Comparison of ENCODE assay signal across 9 cellular contexts in genomic region chr1:46223472-46223943, GRCh38. TPM values are rescaled to one million over a fixed set of nuclear protein-coding genes. Genes with fewer than 3 reads are reported as not detected.
DNase-seq lines count a peak whose midpoint lies in the region; ATAC-seq, FAIRE-seq and TF ChIP-seq lines count a peak whose summit lies in the region.
"Had no signal": no experiment of that assay in that cellular context is flagged by ENCODE, and none has a peak within 500 bp of the region (broad histone marks: within the 10 kb centered on the region; RNA-seq: fewer than 3 reads in every experiment).

No MANE protein-coding gene starts in this region.

- peak; percentile 49 for ATAC-seq in HG03565 (IDR thresholded peaks at IDR 0.05; ENCODE audit: unreplicated experiment)

- H2BK12ac ChIP-seq in mesenchymal stem cell (ENCODE audit: low read length in 2 of 2) = no peak overlapping the region

- TF ChIP-seq POLR2A in GM12892 (IDR thresholded peaks at IDR 0.05; ENCODE audit: low read depth, low read length) = no peak

- peak overlapping the region; percentile 12 for H4K8ac ChIP-seq in mesenchymal stem cell (ENCODE audit: low read length)

- no peaks in the 10 kb centered on the region for H3K27me3 ChIP-seq in effector memory CD4-positive, alpha-beta T cell (replicated peaks; ENCODE audit: control insufficient read depth, insufficient read depth, low read length, poor library complexity, severe bottlenecking)
- H3K27me3 ChIP-seq in mesenchymal stem cell (ENCODE audit: control insufficient read depth in 1 of 2, insufficient read depth in 1 of 2, low read length in 2 of 2) = no peaks in the 10 kb centered on the region

- no peak overlapping the region for H2BK120ac ChIP-seq in mesenchymal stem cell (ENCODE audit: low read depth, low read length)

- H3K9ac ChIP-seq in mesenchymal stem cell (ENCODE audit: low read length) = peak overlapping the region; percentile 27

- H3K27ac ChIP-seq in 22Rv1 (no peak overlapping the region), mesenchymal stem cell (ENCODE audit: low read length, poor library complexity, severe bottlenecking) (no peak overlapping the region)
- H3K27ac ChIP-seq in effector memory CD4-positive, alpha-beta T cell (ENCODE audit: insufficient read depth, low read length, poor library complexity, severe bottlenecking) = no peak overlapping the region

- H3K4me2 ChIP-seq in mesenchymal stem cell (ENCODE audit: low read length, poor library complexity, severe bottlenecking) = no peak overlapping the region

- H2AFZ ChIP-seq in mesenchymal stem cell (ENCODE audit: low read depth, low read length) = no peak overlapping the region

- no peak overlapping the region for H3K14ac ChIP-seq in mesenchymal stem cell (ENCODE audit: low read length in 2 of 2)

- H3K4ac ChIP-seq in mesenchymal stem cell (ENCODE audit: low read depth in 1 of 2, low read length in 2 of 2) = no peak overlapping the region

- DNase-seq in GM12892 (ENCODE audit: insufficient read length) = no peak
- DNase-seq in NCI-H748 treated with DMSO at 0.1 percent for 48 hours (lab: John Stamatoyannopoulos, UW) = peak; percentile 65
- peak; percentile 47 to 50 for DNase-seq in activated CD4-positive, alpha-beta T cell treated with anti-CD3 and anti-CD28 coated beads, Interleukin-2, amount 50 U/mL, for 4 hours
- DNase-seq in effector memory CD4-positive, alpha-beta T cell = peak in 2 of 3 donors; percentile 2 to 25
- DNase-seq in mesenchymal stem cell = peak; percentile 88
- peak; percentile 33 to 35 for DNase-seq in stimulated activated CD8-positive, alpha-beta memory T cell treated with anti-CD3 and anti-CD28 coated beads, Interleukin-4, amount 100 ng/mL, for 4 hours (ENCODE audit: low read depth in 2 of 2, low spot score in 1 of 2)

- H2AK5ac ChIP-seq in mesenchymal stem cell (ENCODE audit: low read length, severe bottlenecking) = no peak overlapping the region

- no peak overlapping the region for H4K91ac ChIP-seq in mesenchymal stem cell (ENCODE audit: low read length)

- no peaks in the 10 kb centered on the region for H3K4me1 ChIP-seq in effector memory CD4-positive, alpha-beta T cell (ENCODE audit: control insufficient read depth, insufficient read depth, low read length, poor library complexity, severe bottlenecking)
- H3K4me1 ChIP-seq in mesenchymal stem cell (ENCODE audit: control insufficient read depth, insufficient read depth, low read depth, low read length) = peaks cover 9% of the 10 kb centered on the region

- no peak overlapping the region for H3K23ac ChIP-seq in mesenchymal stem cell (ENCODE audit: low read length in 2 of 2)

- H3K79me1 ChIP-seq in mesenchymal stem cell (replicated peaks; ENCODE audit: low read length, poor library complexity, severe bottlenecking) = no peaks in the 10 kb centered on the region

- H3K18ac ChIP-seq in mesenchymal stem cell (ENCODE audit: low read depth in 1 of 2, low read length in 2 of 2) = no peak overlapping the region

- no peaks in the 10 kb centered on the region for H3K36me3 ChIP-seq in effector memory CD4-positive, alpha-beta T cell (ENCODE audit: control insufficient read depth, insufficient read depth, low read length)
- peaks cover 4 to 6% of the 10 kb centered on the region in 2 experiments for H3K36me3 ChIP-seq in mesenchymal stem cell (ENCODE audit: control insufficient read depth in 1 of 2, insufficient read depth in 2 of 2, low read depth in 1 of 2, low read length in 2 of 2)

- H2BK15ac ChIP-seq in mesenchymal stem cell (ENCODE audit: low read depth, poor library complexity, severe bottlenecking) = no peak overlapping the region

- 12% methylated on average over 6 of the region's 6 CpGs for WGBS in mesenchymal stem cell

- H3K4me3 ChIP-seq in effector memory CD4-positive, alpha-beta T cell (ENCODE audit: insufficient read depth, low read depth, low read length, poor library complexity, severe bottlenecking) = no peak overlapping the region
- no peak overlapping the region for H3K4me3 ChIP-seq in mesenchymal stem cell (ENCODE audit: insufficient read depth in 1 of 2, low read depth in 1 of 2, low read length in 2 of 2)

- H3K9me3 ChIP-seq in effector memory CD4-positive, alpha-beta T cell (ENCODE audit: control insufficient read depth, low read length) = no peaks in the 10 kb centered on the region
- H3K9me3 ChIP-seq in mesenchymal stem cell (ENCODE audit: control insufficient read depth, low read length) = no peaks in the 10 kb centered on the region

- FAIRE-seq in GM12892 (lab: Jason Lieb, UNC) = peak; percentile 96

- TF ChIP-seq CTCF in 22Rv1 (IDR thresholded peaks at IDR 0.05) = peak; percentile 98

- H2BK5ac ChIP-seq in mesenchymal stem cell (ENCODE audit: low read depth, low read length, poor library complexity, severe bottlenecking) = no peak overlapping the region

RNA-seq across cellular contexts. Expression of gene LURAP1, which starts 20.4 kb away (rescaled TPM):
- polyA plus RNA-seq in GM12892 (2012; ENCODE audit: missing spikeins) = not detected
- 1.2 TPM for polyA plus RNA-seq in mesenchymal stem cell (2013, experiment 1 of 2)
- polyA plus RNA-seq in mesenchymal stem cell (2013, experiment 2 of 2) = 1.1 TPM

RNA-seq across cellular contexts. Expression of gene RAD54L, which starts 24.1 kb away (rescaled TPM):
- polyA plus RNA-seq in GM12892 (2012; ENCODE audit: missing spikeins) = 16.1 TPM
- 1.2 TPM for polyA plus RNA-seq in mesenchymal stem cell (2013, experiment 1 of 2)
- polyA plus RNA-seq in mesenchymal stem cell (2013, experiment 2 of 2) = 1.1 TPM

RNA-seq across cellular contexts. Expression of gene POMGNT1, which starts 25.3 kb away (rescaled TPM):
- 28.0 TPM for polyA plus RNA-seq in GM12892 (2012; ENCODE audit: missing spikeins)
- 55.9 TPM for polyA plus RNA-seq in mesenchymal stem cell (2013, experiment 1 of 2)
- polyA plus RNA-seq in mesenchymal stem cell (2013, experiment 2 of 2) = 60.5 TPM

RNA-seq across cellular contexts. Expression of gene P3R3URF, which starts 47.2 kb away (rescaled TPM):
- not detected for polyA plus RNA-seq in GM12892 (2012; ENCODE audit: missing spikeins)
- polyA plus RNA-seq in mesenchymal stem cell (2013, experiment 1 of 2) = not detected
- polyA plus RNA-seq in mesenchymal stem cell (2013, experiment 2 of 2) = not detected
- polyA plus RNA-seq: urinary bladder had no signal

RNA-seq across cellular contexts. Expression of gene TSPAN1, which starts 48.6 kb away (rescaled TPM):
- polyA plus RNA-seq in GM12892 (2012; ENCODE audit: missing spikeins) = 0.34 TPM
- 0.12 TPM for polyA plus RNA-seq in mesenchymal stem cell (2013, experiment 1 of 2)
- polyA plus RNA-seq in mesenchymal stem cell (2013, experiment 2 of 2) = 0.23 TPM
